In genomic region chr14:103624860-103625259, GRCh38 we compare ENCODE assay signal across 8 cellular contexts. TPM values are rescaled to one million over a fixed set of nuclear protein-coding genes. Genes with fewer than 3 reads are reported as not detected.
A peak's percentile ranks its signal among the peaks of the same experiment; 100 is the strongest.
DNase-seq lines count a peak whose midpoint lies in the region; ATAC-seq and TF ChIP-seq lines count a peak whose summit lies in the region.

No MANE protein-coding gene starts in this region.

- no peaks in the 10 kb centered on the region for H3K36me3 ChIP-seq in RWPE2 (ENCODE audit: low read depth)

- H3K4me1 ChIP-seq in RWPE2 (ENCODE audit: insufficient read depth, poor library complexity, severe bottlenecking) = peaks cover 17% of the 10 kb centered on the region

- H3K9me3 ChIP-seq in RWPE2 (ENCODE audit: severe bottlenecking) = no peaks in the 10 kb centered on the region

- DNase-seq in GM12865 (ENCODE audit: low read depth) (peak; percentile 27), RWPE2 (ENCODE audit: low spot score) (peak; percentile 95), dedifferentiated amniotic fluid mesenchymal stem cell (ENCODE audit: extremely low spot score) (peak; percentile 52), myocyte (ENCODE audit: low read depth) (peak; percentile 92), OCI-M2 (lab: John Stamatoyannopoulos, UW; ENCODE audit: unreplicated experiment) (no peak), NCI-H187 (lab: John Stamatoyannopoulos, UW) (no peak), GM13976 (ENCODE audit: low spot score) (no peak)

- TF ChIP-seq CTCF in GM12865 (IDR thresholded peaks at IDR 0.05; ENCODE audit: insufficient read depth, low read depth, low read length, missing control alignments) (no peak), RWPE2 (IDR thresholded peaks at IDR 0.05; ENCODE audit: poor library complexity, severe bottlenecking) (no peak), GM13976 (IDR thresholded peaks at IDR 0.05; ENCODE audit: borderline replicate concordance, control extremely low read depth, extremely low read depth, insufficient read depth, missing control alignments) (no peak)

- H3K4me3 ChIP-seq in GM12865 (ENCODE audit: low read depth, low read length) = 0 out of 2 replicates have a peak overlapping the region, but pooled peaks have one; percentile 3
- no peak overlapping the region for H3K4me3 ChIP-seq in RWPE2 (ENCODE audit: severe bottlenecking)

- peak; percentile 81 for ATAC-seq in RWPE2 (ENCODE audit: low read depth)
- ATAC-seq in HG03095 (IDR thresholded peaks at IDR 0.05; ENCODE audit: unreplicated experiment) = no peak

- H3K27me3 ChIP-seq in RWPE2 (ENCODE audit: insufficient read depth, poor library complexity, severe bottlenecking) = no peaks in the 10 kb centered on the region

- H3K27ac ChIP-seq in RWPE2 (ENCODE audit: poor library complexity, severe bottlenecking) = peak overlapping the region; percentile 62

- in situ Hi-C loops in GM13976 (cut with MboI; ENCODE audit: low sequenced_read_pairs, unreplicated experiment) = no loop called here

RNA-seq across cellular contexts. Expression of gene KLC1, which starts 4.2 kb away (rescaled TPM):
- total RNA-seq in myocyte = 669 and 703 TPM in 2 replicates
- polyA plus RNA-seq in myocyte (2012) = 225 TPM

Comparison
In these comparisons a context has a peak if more than half of its experiments do, and no peak if none do; other contexts are left out.
1. DNase-seq: peak in GM12865 (single experiment), RWPE2 (single experiment), dedifferentiated amniotic fluid mesenchymal stem cell (single experiment) and myocyte (single experiment); none in OCI-M2 (single experiment), NCI-H187 (0 of 2) and GM13976 (single experiment).